19 cellular contexts compared by ENCODE assay signal in the genomic region with DNA sequence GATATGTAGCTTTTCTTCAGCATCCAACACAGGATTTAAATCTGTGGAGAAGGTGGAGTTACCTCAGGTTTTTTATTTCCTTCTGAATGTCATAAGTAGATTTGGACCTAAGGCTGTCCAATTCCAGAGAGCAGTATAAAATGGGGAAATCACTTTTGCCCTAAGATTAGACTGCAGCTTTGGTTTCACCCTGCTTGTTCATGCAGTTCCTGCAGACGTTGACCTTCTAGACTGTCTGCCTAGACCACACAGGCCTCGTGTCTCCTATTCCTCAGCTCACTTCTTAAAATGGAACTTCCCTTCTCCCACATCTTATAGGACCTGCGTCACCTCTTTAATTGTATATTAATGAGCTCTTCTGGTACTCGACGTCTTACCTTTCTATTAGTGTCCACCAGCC. TPM values are rescaled to one million over a fixed set of nuclear protein-coding genes. Genes with fewer than 3 reads are reported as not detected.
DNase-seq lines count a peak whose midpoint lies in the region; ATAC-seq and TF ChIP-seq lines count a peak whose summit lies in the region.
"Had no signal": no experiment of that assay in that cellular context is flagged by ENCODE, and none has a peak within 500 bp of the region (broad histone marks: within the 10 kb centered on the region; RNA-seq: fewer than 3 reads in every experiment).

No MANE protein-coding gene starts in this region.

- CTCF ChIA-PET in PC-9 (lab: Charles Lee), result interaction anchor here (0.7 kb wide), 1 partner anchor 356 kb away, joined by 3 read pairs; no protein-coding TSS in a partner anchor
- CTCF ChIA-PET in activated CD8-positive, alpha-beta T cell treated with anti-CD3 and anti-CD28 coated beads for 36 hours (lab: Charles Lee), result interaction anchor here (1.3 kb wide), 1 partner anchor 15 kb away, joined by 3 read pairs; no protein-coding TSS in a partner anchor

- H4K20me1 ChIP-seq in PC-9 (ENCODE audit: insufficient read depth), result no peaks in the 10 kb centered on the region

- TF ChIP-seq EP300 in transverse colon (IDR thresholded peaks at IDR 0.05; ENCODE audit: low read depth), result no peak

- no TSS peak for BruUV-seq in PC-9 (replicated peaks; lab: Mats Ljungman, UMichigan)

- no peaks in the 10 kb centered on the region for H3K9me3 Mint-ChIP-seq in stimulated activated effector memory CD8-positive, alpha-beta T cell treated with anti-CD3 and anti-CD28 coated beads, Interleukin-12 subunit alpha, Interleukin-12 subunit beta, amount 100 ng/mL, for 72 hours
- H3K9me3 Mint-ChIP-seq in activated CD8-positive, alpha-beta T cell treated with anti-CD3 and anti-CD28 coated beads for 36 hours, result no peaks in the 10 kb centered on the region

- intact Hi-C loops in PC-9 (cut with micrococcal nuclease; ENCODE audit: unreplicated experiment) (no loop called here), transverse colon (cut with DNase I; ENCODE audit: low total_unique reads) (no loop called here)
- intact Hi-C loops in activated CD8-positive, alpha-beta T cell treated with anti-CD3 and anti-CD28 coated beads for 36 hours (cut with micrococcal nuclease), result no loop called here

- no peak overlapping the region for H3K4me3 Mint-ChIP-seq in stimulated activated effector memory CD8-positive, alpha-beta T cell treated with anti-CD3 and anti-CD28 coated beads, Interleukin-12 subunit alpha, Interleukin-12 subunit beta, amount 100 ng/mL, for 72 hours
- no peak overlapping the region for H3K4me3 Mint-ChIP-seq in activated CD8-positive, alpha-beta T cell treated with anti-CD3 and anti-CD28 coated beads for 36 hours
- H3K4me3 Mint-ChIP-seq: activated naive CD8-positive, alpha-beta T cell treated with anti-CD3 and anti-CD28 coated beads for 36 hours had no signal

- peaks cover 6% of the 10 kb centered on the region for H3K36me3 Mint-ChIP-seq in stimulated activated effector memory CD8-positive, alpha-beta T cell treated with anti-CD3 and anti-CD28 coated beads, Interleukin-12 subunit alpha, Interleukin-12 subunit beta, amount 100 ng/mL, for 72 hours
- no peaks in the 10 kb centered on the region for H3K36me3 Mint-ChIP-seq in activated CD8-positive, alpha-beta T cell treated with anti-CD3 and anti-CD28 coated beads for 36 hours (ENCODE audit: low read depth)
- H3K36me3 Mint-ChIP-seq: activated naive CD8-positive, alpha-beta T cell treated with anti-CD3 and anti-CD28 coated beads for 36 hours had no signal

- H3K4me1 Mint-ChIP-seq in stimulated activated effector memory CD8-positive, alpha-beta T cell treated with anti-CD3 and anti-CD28 coated beads, Interleukin-12 subunit alpha, Interleukin-12 subunit beta, amount 100 ng/mL, for 72 hours, result peaks cover 20% of the 10 kb centered on the region
- H3K4me1 Mint-ChIP-seq in activated CD8-positive, alpha-beta T cell treated with anti-CD3 and anti-CD28 coated beads for 36 hours (ENCODE audit: low read depth), result peaks cover 21% of the 10 kb centered on the region

- TF ChIP-seq CTCF in PC-9 (conservative IDR thresholded peaks at IDR 0.05) (no peak), transverse colon (IDR thresholded peaks at IDR 0.05) (no peak)
- TF ChIP-seq CTCF in activated CD8-positive, alpha-beta T cell treated with anti-CD3 and anti-CD28 coated beads for 36 hours (IDR thresholded peaks at IDR 0.05), result no peak

- no peak overlapping the region for H3K4me3 ChIP-seq in PC-9
- no peak overlapping the region for H3K4me3 ChIP-seq in transverse colon
- H3K4me3 ChIP-seq: thyroid gland had no signal

- H3K79me2 ChIP-seq in PC-9 (ENCODE audit: low read depth), result no peaks in the 10 kb centered on the region

- peak overlapping the region; percentile 97; the same call in 1 of the 2 replicates for H3K27ac ChIP-seq in PC-9
- peak overlapping the region in 1 of 4 donors; percentile 27 for H3K27ac ChIP-seq in transverse colon
- H3K27ac ChIP-seq: neutrophil, thyroid gland had no signal

- TF ChIP-seq POLR2A in transverse colon (IDR thresholded peaks at IDR 0.05), result no peak

- in situ Hi-C loops in transverse colon (cut with MboI; ENCODE audit: low pct_ligation_motif_present in 1 of 4, low pct_unique_long_range_greater_than_20kb in 1 of 4, low sequenced_read_pairs in 3 of 4), result no loop called here

- POLR2A ChIA-PET in PC-9 (lab: Charles Lee; ENCODE audit: unreplicated experiment), result no interaction called here
- POLR2A ChIA-PET in activated CD8-positive, alpha-beta T cell treated with anti-CD3 and anti-CD28 coated beads for 36 hours (lab: Charles Lee), result interaction anchor here (1.0 kb wide), 1 partner anchor 23 kb away, joined by 3 read pairs; no protein-coding TSS in a partner anchor

- H3K27me3 Mint-ChIP-seq in activated CD8-positive, alpha-beta T cell treated with anti-CD3 and anti-CD28 coated beads for 36 hours, result peaks cover 2% of the 10 kb centered on the region
- H3K27me3 Mint-ChIP-seq: activated naive CD8-positive, alpha-beta T cell treated with anti-CD3 and anti-CD28 coated beads for 36 hours had no signal

- no peak overlapping the region for H2AFZ ChIP-seq in PC-9

- H3K4me2 ChIP-seq in PC-9, result no peak overlapping the region

- peak overlapping the region; percentile 9 for H3K27ac Mint-ChIP-seq in stimulated activated effector memory CD8-positive, alpha-beta T cell treated with anti-CD3 and anti-CD28 coated beads, Interleukin-12 subunit alpha, Interleukin-12 subunit beta, amount 100 ng/mL, for 72 hours
- no peak overlapping the region for H3K27ac Mint-ChIP-seq in activated CD8-positive, alpha-beta T cell treated with anti-CD3 and anti-CD28 coated beads for 36 hours
- H3K27ac Mint-ChIP-seq: activated naive CD8-positive, alpha-beta T cell treated with anti-CD3 and anti-CD28 coated beads for 36 hours had no signal

- H3K9me3 ChIP-seq in PC-9 (ENCODE audit: insufficient read depth, low read depth) (no peaks in the 10 kb centered on the region), transverse colon (no peaks in the 10 kb centered on the region)
- H3K9me3 ChIP-seq: neutrophil, thyroid gland had no signal

- 82 to 83% methylated on average over 5 of the region's 5 CpGs for WGBS in transverse colon (ENCODE audit: low coverage in 1 of 2), 2 donors

- H3K4me1 ChIP-seq in PC-9 (replicated peaks; ENCODE audit: insufficient read depth), result peaks cover 26% of the 10 kb centered on the region
- H3K4me1 ChIP-seq in transverse colon, result peaks cover 0 to 8% (median 0%) of the 10 kb centered on the region in 4 donors
- H3K4me1 ChIP-seq: thyroid gland had no signal

- peaks cover 28% of the 10 kb centered on the region for H3F3A ChIP-seq in PC-9 (ENCODE audit: insufficient read depth, low read depth)

- H3K9me2 ChIP-seq in PC-9 (ENCODE audit: insufficient read depth), result no peaks in the 10 kb centered on the region

- peak; percentile 44 for ATAC-seq in left lobe of liver
- ATAC-seq in stimulated activated effector memory CD8-positive, alpha-beta T cell treated with anti-CD3 and anti-CD28 coated beads, Interleukin-12 subunit alpha, Interleukin-12 subunit beta, amount 100 ng/mL, for 72 hours, result no peak
- no peak for ATAC-seq in GM21381 (IDR thresholded peaks at IDR 0.05; ENCODE audit: unreplicated experiment)
- ATAC-seq in activated CD8-positive, alpha-beta T cell treated with anti-CD3 and anti-CD28 coated beads for 36 hours, result no peak
- ATAC-seq: PC-3, SK-N-SH treated with all-trans-retinoic acid at 6 μM for 48 hours had no signal

- H3K36me3 ChIP-seq in PC-9 (ENCODE audit: low read depth) (no peaks in the 10 kb centered on the region), transverse colon (no peaks in the 10 kb centered on the region)
- H3K36me3 ChIP-seq: neutrophil, thyroid gland had no signal

- H3K27me3 ChIP-seq in PC-9 (ENCODE audit: insufficient read depth, low read depth), result no peaks in the 10 kb centered on the region
- H3K27me3 ChIP-seq in transverse colon, result no peaks in the 10 kb centered on the region
- H3K27me3 ChIP-seq: neutrophil, thyroid gland had no signal

- peak; percentile 7 for DNase-seq in SKM-1 treated with dmso at 0.1 percent for 144 hours (lab: John Stamatoyannopoulos, UW; ENCODE audit: unreplicated experiment)
- DNase-seq in SKM-1 (lab: John Stamatoyannopoulos, UW; ENCODE audit: unreplicated experiment), result no peak
- no peak for DNase-seq in PC-9
- no peak for DNase-seq in left lobe of liver (ENCODE audit: low spot score)
- DNase-seq in stimulated activated effector memory CD8-positive, alpha-beta T cell treated with anti-CD3 and anti-CD28 coated beads, Interleukin-12 subunit alpha, Interleukin-12 subunit beta, amount 100 ng/mL, for 72 hours (ENCODE audit: low spot score in 2 of 2), result no peak
- no peak for DNase-seq in transverse colon
- no peak for DNase-seq in activated CD8-positive, alpha-beta T cell treated with anti-CD3 and anti-CD28 coated beads for 36 hours
- DNase-seq: 8988T; activated CD4-positive, alpha-beta T cell treated with anti-CD3 and anti-CD28 coated beads, Interleukin-2, amount 50 U/mL, for 4 hours; activated naive CD8-positive, alpha-beta T cell treated with anti-CD3 and anti-CD28 coated beads for 36 hours; activated T-cell treated with anti-CD3 and anti-CD28 coated beads, Interleukin-2, amount 50 U/mL, for 1 hour; NCI-H2081; NCI-H524; PC-3; thyroid gland had no signal

RNA-seq across cellular contexts. Expression of a gene that starts 26.0 kb away (rescaled TPM):
- total RNA-seq in PC-9 (2021), result 107 and 128 TPM in 2 replicates
- total RNA-seq in left lobe of liver, result 44.8 TPM
- total RNA-seq in transverse colon, result 10 to 100 TPM; 29.9 to 64.3 (median 40.9) TPM
- total RNA-seq in activated CD8-positive, alpha-beta T cell treated with anti-CD3 and anti-CD28 coated beads for 36 hours, result 100 to 1,000 TPM; 103 to 106 TPM

RNA-seq across cellular contexts. Expression of a gene that starts 29.8 kb away (rescaled TPM):
- total RNA-seq in PC-9 (2021), result 53.1 and 54.8 TPM in 2 replicates
- 8.4 TPM for total RNA-seq in left lobe of liver
- total RNA-seq in transverse colon, result 10 to 100 TPM in 3 of 4 donors, 1 to 10 TPM in 1; 8.2 to 45.7 (median 23.2) TPM
- total RNA-seq in activated CD8-positive, alpha-beta T cell treated with anti-CD3 and anti-CD28 coated beads for 36 hours, result 10 to 100 TPM; 69.2 to 72.6 TPM

RNA-seq across cellular contexts. Expression of a gene that starts 53.8 kb away (rescaled TPM):
- total RNA-seq in PC-9 (2021), result not detected in 2 replicates
- total RNA-seq in left lobe of liver, result not detected
- not detected for total RNA-seq in transverse colon
- under 1 TPM in 1 of 2 experiments, not detected in 1; 0.40 TPM for total RNA-seq in activated CD8-positive, alpha-beta T cell treated with anti-CD3 and anti-CD28 coated beads for 36 hours
- total RNA-seq: activated naive CD8-positive, alpha-beta T cell treated with anti-CD3 and anti-CD28 coated beads for 36 hours; H1; PC-3; thyroid gland had no signal
